ENCODE assay signal across 8 cellular contexts in genomic region chr1:44405804-44406743, GRCh38. TPM values are rescaled to one million over a fixed set of nuclear protein-coding genes. Genes with fewer than 3 reads are reported as not detected.
DNase-seq lines count a peak whose midpoint lies in the region; TF ChIP-seq lines count a peak whose summit lies in the region.

No MANE protein-coding gene starts in this region.

- H3K4ac ChIP-seq in H9 (ENCODE audit: low read depth, low read length), result no peak overlapping the region

- H2BK15ac ChIP-seq in H9 (ENCODE audit: low read depth, low read length), result no peak overlapping the region

- peaks cover 29% of the 10 kb centered on the region for H3K23me2 ChIP-seq in H9 (ENCODE audit: insufficient read length, low read depth, low read length, poor library complexity, severe bottlenecking)

- H3K18ac ChIP-seq in H9 (ENCODE audit: insufficient read length, low read depth, low read length), result no peak overlapping the region

- no peak overlapping the region for H3K56ac ChIP-seq in H9 (ENCODE audit: insufficient read length, low read depth, low read length)

- H2AFZ ChIP-seq in H9 (ENCODE audit: low read length) (no peak overlapping the region), fibroblast of lung (ENCODE audit: low read length) (no peak overlapping the region)

- H3K4me2 ChIP-seq in H9 (ENCODE audit: insufficient read depth, insufficient read length, low read length), result peak overlapping the region; percentile 83
- peak overlapping the region; percentile 59 for H3K4me2 ChIP-seq in fibroblast of lung (ENCODE audit: extremely low read depth, insufficient read depth, low read length)

- no peaks in the 10 kb centered on the region; the same call in 1 of the 2 replicates for H3K4me1 ChIP-seq in H9 (ENCODE audit: insufficient read depth, low read length)
- H3K4me1 ChIP-seq in fibroblast of lung (ENCODE audit: control insufficient read depth, extremely low read depth, insufficient read depth, low read length), result no peaks in the 10 kb centered on the region

- H2AK5ac ChIP-seq in H9 (ENCODE audit: insufficient read length, low read length), result no peak overlapping the region

- peak overlapping the region; percentile 6 to 49 (median 16) for H3K4me3 ChIP-seq in fibroblast of lung (replicated peaks in 1 of 4; ENCODE audit: control extremely low read depth in 1 of 4, insufficient read depth in 1 of 4, low read depth in 3 of 4, low read length in 4 of 4)

- H3T11ph ChIP-seq in H9 (ENCODE audit: low read length), result no peak overlapping the region

- H3K9me3 Mint-ChIP-seq in H9 (no peaks in the 10 kb centered on the region; a peak in 1 of 5 replicates), osteocyte (ENCODE audit: unreplicated experiment) (no peaks in the 10 kb centered on the region)

- no peaks in the 10 kb centered on the region for H4K20me1 ChIP-seq in H9 (ENCODE audit: control insufficient read depth, insufficient read depth, insufficient read length)
- H4K20me1 ChIP-seq in fibroblast of lung (ENCODE audit: control insufficient read depth, extremely low read depth, insufficient read depth, low read length), result no peaks in the 10 kb centered on the region

- H3K23ac ChIP-seq in H9 (ENCODE audit: insufficient read length, low read depth, low read length), result no peak overlapping the region

- no peak overlapping the region for H4K5ac ChIP-seq in H9 (ENCODE audit: insufficient read length, low read depth, low read length)

- H2BK20ac ChIP-seq in H9 (ENCODE audit: low read depth, low read length, poor library complexity, severe bottlenecking), result no peak overlapping the region

- no peak overlapping the region for H3K14ac ChIP-seq in H9 (ENCODE audit: insufficient read depth, low read length)

- H3K27me3 ChIP-seq in H9 (ENCODE audit: insufficient read depth, low read length) (peaks cover 32% of the 10 kb centered on the region; the same call in 1 of the 2 replicates), fibroblast of lung (ENCODE audit: control insufficient read depth, insufficient read depth, low read length) (peaks cover 65% of the 10 kb centered on the region)

- H3K79me2 ChIP-seq in H9 (ENCODE audit: insufficient read depth, low read length) (no peaks in the 10 kb centered on the region), fibroblast of lung (ENCODE audit: control insufficient read depth, insufficient read depth, low read length) (no peaks in the 10 kb centered on the region)

- no peaks in the 10 kb centered on the region for H3K79me1 ChIP-seq in H9 (ENCODE audit: insufficient read depth, low read depth, low read length, poor library complexity, severe bottlenecking)

- H3K36me3 ChIP-seq in fibroblast of lung (ENCODE audit: control insufficient read depth, insufficient read depth, low read length), result no peaks in the 10 kb centered on the region

- peaks cover 9 to 15% of the 10 kb centered on the region in 2 experiments for H3K4me1 Mint-ChIP-seq in H9
- peaks cover 34% of the 10 kb centered on the region for H3K4me1 Mint-ChIP-seq in osteocyte (ENCODE audit: unreplicated experiment)

- H3K9ac ChIP-seq in H9 (ENCODE audit: extremely low read depth, insufficient read length, low read length), result no peak overlapping the region
- H3K9ac ChIP-seq in fibroblast of lung (ENCODE audit: insufficient read depth, low read length), result no peak overlapping the region

- peak overlapping the region; percentile 73 for H3K27ac ChIP-seq in 22Rv1
- H3K27ac ChIP-seq in H9 (ENCODE audit: insufficient read length, low read depth, low read length), result no peak overlapping the region
- H3K27ac ChIP-seq in fibroblast of lung (ENCODE audit: insufficient read depth, low read length), result no peak overlapping the region

- H3K36me3 Mint-ChIP-seq in H9 (ENCODE audit: insufficient read depth in 1 of 3, low read depth in 3 of 3) (no peaks in the 10 kb centered on the region), osteocyte (ENCODE audit: unreplicated experiment) (no peaks in the 10 kb centered on the region)

- TF ChIP-seq CTCF in 22Rv1 (IDR thresholded peaks at IDR 0.05) (no peak), H9 (conservative IDR thresholded peaks at IDR 0.05) (no peak), fibroblast of lung (conservative IDR thresholded peaks at IDR 0.05 in 1 of 2, IDR thresholded peaks at IDR 0.05 in 1 of 2; ENCODE audit: low read depth in 1 of 2, low read length in 2 of 2) (no peak), osteocyte (IDR thresholded peaks at IDR 0.05) (no peak)

- H3K27ac Mint-ChIP-seq in H9 (peak overlapping the region in 1 of 3 experiments; percentile 91; a peak in 3 of 7 replicates), osteocyte (ENCODE audit: unreplicated experiment) (no peak overlapping the region)

- H3K4me3 Mint-ChIP-seq in H9 (peak overlapping the region; percentile 88 to 99), osteocyte (ENCODE audit: unreplicated experiment) (peak overlapping the region; percentile 81)

- H2BK5ac ChIP-seq in H9 (ENCODE audit: insufficient read length, low read length), result no peak overlapping the region

- no peak overlapping the region for H4K8ac ChIP-seq in H9 (replicated peaks; ENCODE audit: insufficient read length, low read depth, low read length)

- H3K27me3 Mint-ChIP-seq in H9 (ENCODE audit: low read depth), result peaks cover 54% of the 10 kb centered on the region
- H3K27me3 Mint-ChIP-seq in osteocyte (ENCODE audit: unreplicated experiment), result peaks cover 39% of the 10 kb centered on the region

- no peak overlapping the region for H2BK120ac ChIP-seq in H9 (ENCODE audit: low read depth, low read length, poor library complexity, severe bottlenecking)

- H4K91ac ChIP-seq in H9 (ENCODE audit: insufficient read length, low read depth, low read length), result no peak overlapping the region

- no CpG with 5 or more reads among the region's 67 CpGs for WGBS in H9 (ENCODE audit: extremely low coverage, insufficient read length, low lambda C conversion rate)

- no peak overlapping the region for H2BK12ac ChIP-seq in H9 (ENCODE audit: insufficient read length, low read depth, low read length)

- DNase-seq in H9 (peak; percentile 54), fibroblast of lung (ENCODE audit: low read depth in 2 of 2) (peak in 1 of 2 donors; percentile 23), osteocyte (ENCODE audit: extremely low spot score, unreplicated experiment) (no peak), NCI-H2107 treated with DMSO at 0.1 percent for 48 hours (lab: John Stamatoyannopoulos, UW; ENCODE audit: unreplicated experiment) (no peak), OCI-M1 (lab: John Stamatoyannopoulos, UW) (no peak)
- peak; percentile 9 for DNase-seq in activated CD4-positive, alpha-beta T cell treated with anti-CD3 and anti-CD28 coated beads, Interleukin-2, amount 50 U/mL, for 1 hour
- DNase-seq in NK-92 treated with Interleukin-12 subunit alpha and Interleukin-12 subunit beta, amount 100 ng/mL, for 24 hours (lab: John Stamatoyannopoulos, UW), result no peak

- no peaks in the 10 kb centered on the region for H3K9me3 ChIP-seq in H9 (ENCODE audit: control insufficient read depth, low read depth, low read length)
- H3K9me3 ChIP-seq in fibroblast of lung (ENCODE audit: control insufficient read depth, insufficient read depth, low read depth, low read length), result no peaks in the 10 kb centered on the region

RNA-seq across cellular contexts. Expression of gene RNF220, which starts 1.0 kb away (rescaled TPM):
- total RNA-seq in H9 (2021) (109 and 115 TPM in 2 replicates), fibroblast of lung (52.0 and 63.4 TPM in 2 replicates), osteocyte (73.0 and 84.4 TPM in 2 replicates)
- 42.3 and 58.9 TPM in 2 replicates for polyA plus RNA-seq in fibroblast of lung
- 47.7 and 62.1 TPM in 2 replicates for polyA plus RNA-seq in fibroblast of lung (2012)
- polyA minus RNA-seq in fibroblast of lung (ENCODE audit: low replicate concordance), result 62.9 and 77.0 TPM in 2 replicates

RNA-seq across cellular contexts. Expression of gene ERI3, which starts 51.0 kb away (rescaled TPM):
- total RNA-seq in H9 (2021) (59.7 and 61.6 TPM in 2 replicates), fibroblast of lung (39.0 and 44.9 TPM in 2 replicates), osteocyte (54.3 and 58.6 TPM in 2 replicates)
- 43.4 and 48.0 TPM in 2 replicates for polyA plus RNA-seq in fibroblast of lung
- 41.7 and 54.9 TPM in 2 replicates for polyA plus RNA-seq in fibroblast of lung (2012)
- polyA minus RNA-seq in fibroblast of lung (ENCODE audit: low replicate concordance), result 70.2 and 74.4 TPM in 2 replicates

Comparison
In these comparisons a context has a peak if more than half of its experiments do, and no peak if none do; other contexts are left out.
1. DNase-seq: peak in H9 (single experiment) and activated CD4-positive, alpha-beta T cell treated with anti-CD3 and anti-CD28 coated beads, Interleukin-2, amount 50 U/mL, for 1 hour (single experiment); none in osteocyte (single experiment), NK-92 treated with Interleukin-12 subunit alpha and Interleukin-12 subunit beta, amount 100 ng/mL, for 24 hours (single experiment), NCI-H2107 treated with DMSO at 0.1 percent for 48 hours (single experiment) and OCI-M1 (single experiment).